8 cellular contexts compared by ENCODE assay signal in the genomic region with DNA sequence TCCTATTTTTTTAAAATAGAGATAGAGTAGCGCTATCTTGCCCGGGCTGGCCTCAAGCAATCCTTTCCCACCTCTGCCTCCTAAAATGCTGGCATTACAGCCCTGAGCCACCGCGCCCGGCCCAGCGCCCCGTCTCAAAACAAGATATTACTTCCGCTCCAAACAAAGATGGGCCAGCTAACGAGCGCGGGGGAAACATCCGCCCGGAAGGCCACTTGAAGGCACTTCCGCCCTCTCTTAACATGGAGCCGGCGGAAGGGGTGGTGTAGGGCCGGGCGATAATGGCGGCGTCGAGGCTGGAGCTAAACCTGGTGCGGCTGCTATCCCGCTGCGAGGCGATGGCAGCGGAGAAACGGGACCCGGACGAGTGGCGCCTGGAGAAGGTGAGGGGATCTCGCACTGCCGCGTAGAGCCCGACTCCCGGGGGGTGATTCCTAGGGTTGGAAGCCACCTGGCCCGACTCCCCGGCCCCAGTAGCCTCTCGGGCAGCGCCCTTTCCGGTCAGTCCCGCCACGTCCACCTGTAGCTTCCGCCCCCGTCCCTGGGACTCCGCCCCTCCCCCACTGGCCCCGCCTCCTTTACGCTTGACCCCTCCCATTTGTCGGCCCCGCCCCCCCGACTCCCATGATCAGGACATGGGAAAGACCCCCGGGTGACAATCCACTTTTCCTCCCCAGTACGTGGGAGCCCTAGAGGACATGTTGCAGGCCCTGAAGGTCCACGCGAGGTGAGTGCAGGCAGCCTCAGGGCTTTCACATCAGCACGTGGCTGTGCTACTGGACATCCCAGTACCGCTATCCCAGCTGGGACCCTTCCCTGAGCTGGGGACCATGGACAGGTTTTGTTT. TPM values are rescaled to one million over a fixed set of nuclear protein-coding genes. Genes with fewer than 3 reads are reported as not detected.
DNase-seq lines count a peak whose midpoint lies in the region; TF ChIP-seq lines count a peak whose summit lies in the region.

A gene with protein sequence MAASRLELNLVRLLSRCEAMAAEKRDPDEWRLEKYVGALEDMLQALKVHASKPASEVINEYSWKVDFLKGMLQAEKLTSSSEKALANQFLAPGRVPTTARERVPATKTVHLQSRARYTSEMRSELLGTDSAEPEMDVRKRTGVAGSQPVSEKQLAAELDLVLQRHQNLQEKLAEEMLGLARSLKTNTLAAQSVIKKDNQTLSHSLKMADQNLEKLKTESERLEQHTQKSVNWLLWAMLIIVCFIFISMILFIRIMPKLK (plus strand): TSS at position 233 of the 847 bp plus-strand sequence. CDS start 49 bp downstream, at position 282.

- CTCF ChIA-PET in SK-N-SH (lab: Yijun Ruan, JAX): interaction anchor here (1.3 to 2.6 kb wide), 6 partner anchors 10 to 67 kb away, joined by 4 to 21 read pairs (median 7); a partner anchor contains a TSS

- H3K79me2 ChIP-seq in SK-N-SH (ENCODE audit: insufficient read depth): peaks cover 10% of the 10 kb centered on the region; the same call in 1 of the 2 replicates

- in situ Hi-C loops in HAP-1 (cut with MboI; ENCODE audit: low sequenced_read_pairs): no loop called here

- H3K4me3 ChIP-seq in HAP-1 (peak within 1 kb of the TSS; percentile 85), SK-N-SH (ENCODE audit: low read depth in 2 of 2, low read length in 1 of 2) (peak within 1 kb of the TSS; percentile 71 to 73), suprapubic skin (peak within 1 kb of the TSS; percentile 72)

- peak within 1 kb of the TSS; percentile 79 for H3K9ac ChIP-seq in SK-N-SH

- no peaks in the 10 kb centered on the region for H3K27me3 ChIP-seq in HAP-1 (ENCODE audit: low read depth)
- no peaks in the 10 kb centered on the region for H3K27me3 ChIP-seq in SK-N-SH (ENCODE audit: insufficient read depth)
- H3K27me3 ChIP-seq in suprapubic skin: no peaks in the 10 kb centered on the region

- POLR2A ChIA-PET in SK-N-SH (lab: Yijun Ruan, JAX): interaction anchor here (0.6 to 2.9 kb wide), 20 partner anchors 8 to 170 kb away, joined by 3 to 33 read pairs (median 4); a partner anchor contains a TSS

- H3K36me3 ChIP-seq in HAP-1 (replicated peaks) (peaks cover 19% of the 10 kb centered on the region), SK-N-SH (replicated peaks in 1 of 2; ENCODE audit: control insufficient read depth in 1 of 2, insufficient read depth in 2 of 2, low read length in 1 of 2) (peaks cover 19 to 22% of the 10 kb centered on the region in 2 experiments), suprapubic skin (peaks cover 38% of the 10 kb centered on the region)

- peak in 1 of 2 donors; percentile 58 for TF ChIP-seq POLR2A in suprapubic skin (IDR thresholded peaks at IDR 0.05)

- no peak for TF ChIP-seq RAD21 in SK-N-SH (IDR thresholded peaks at IDR 0.05; ENCODE audit: low read length)

- WGBS in SK-N-SH (ENCODE audit: low lambda C conversion rate): 2% methylated on average over 39 of the region's 56 CpGs
- WGBS in suprapubic skin: 4% methylated on average over 19 of the region's 56 CpGs

- H4K20me1 ChIP-seq in SK-N-SH (ENCODE audit: insufficient read depth): no peaks in the 10 kb centered on the region

- peak within 1 kb of the TSS; percentile 84 for H3K4me2 ChIP-seq in SK-N-SH

- no peaks in the 10 kb centered on the region for H3K9me2 ChIP-seq in SK-N-SH

- H3K27ac ChIP-seq in SK-N-SH (ENCODE audit: low read depth in 2 of 2, low read length in 1 of 2): peak within 1 kb of the TSS; percentile 89 to 96
- peak within 1 kb of the TSS; percentile 92 for H3K27ac ChIP-seq in suprapubic skin

- peak in 1 of 2 experiments; percentile 53; a peak in 1 of 4 replicates for TF ChIP-seq EP300 in SK-N-SH (IDR thresholded peaks at IDR 0.05; ENCODE audit: borderline replicate concordance in 1 of 2, low read depth in 1 of 2, low read length in 1 of 2)
- TF ChIP-seq EP300 in suprapubic skin (IDR thresholded peaks at IDR 0.05): no peak

- peaks cover 17% of the 10 kb centered on the region for H3F3A ChIP-seq in SK-N-SH (replicated peaks; ENCODE audit: insufficient read depth)

- H3K9me3 ChIP-seq in HAP-1: no peaks in the 10 kb centered on the region
- no peaks in the 10 kb centered on the region for H3K9me3 ChIP-seq in SK-N-SH
- no peaks in the 10 kb centered on the region for H3K9me3 ChIP-seq in suprapubic skin

- H2AFZ ChIP-seq in SK-N-SH (ENCODE audit: low read depth): peak within 1 kb of the TSS; percentile 88

- DNase-seq in EH (ENCODE audit: low read depth): peak; percentile 93
- peak; percentile 86 to 93 for DNase-seq in HAP-1 (ENCODE audit: low spot score in 2 of 2)
- peak; percentile 80 for DNase-seq in NCI-H1048 (lab: John Stamatoyannopoulos, UW)
- peak; percentile 97 for DNase-seq in SK-N-SH
- peak; percentile 87 for DNase-seq in activated naive CD4-positive, alpha-beta T cell treated with anti-CD3 and anti-CD28 coated beads, Interleukin-2, amount 50 U/mL, for 16 hours
- peak; percentile 90 for DNase-seq in globus pallidus (ENCODE audit: low spot score)
- DNase-seq in occipital lobe (lab: John Stamatoyannopoulos, UW): peak; percentile 84
- DNase-seq in suprapubic skin (ENCODE audit: low spot score in 2 of 2): peak; percentile 96

- peaks cover 11% of the 10 kb centered on the region for H3K4me1 ChIP-seq in HAP-1
- peaks cover 5 to 14% of the 10 kb centered on the region in 2 experiments for H3K4me1 ChIP-seq in SK-N-SH (ENCODE audit: control insufficient read depth in 1 of 2, insufficient read depth in 2 of 2, low read depth in 1 of 2, low read length in 1 of 2)
- H3K4me1 ChIP-seq in suprapubic skin: peaks cover 18% of the 10 kb centered on the region

- TF ChIP-seq CTCF in SK-N-SH (IDR thresholded peaks at IDR 0.05) (no peak), suprapubic skin (IDR thresholded peaks at IDR 0.05) (no peak)

TF ChIP-seq in SK-N-SH, 30 proteins besides CTCF, POLR2A, EP300 and RAD21 (continues in another document):
- TF ChIP-seq, protein P1, sequence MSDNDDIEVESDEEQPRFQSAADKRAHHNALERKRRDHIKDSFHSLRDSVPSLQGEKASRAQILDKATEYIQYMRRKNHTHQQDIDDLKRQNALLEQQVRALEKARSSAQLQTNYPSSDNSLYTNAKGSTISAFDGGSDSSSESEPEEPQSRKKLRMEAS (IDR thresholded peaks at IDR 0.05; ENCODE audit: low read depth): peak; percentile 93
- TF ChIP-seq TCF12 (IDR thresholded peaks at IDR 0.05) (peak; percentile 20; the same call in 1 of the 2 replicates), MXI1 (IDR thresholded peaks at IDR 0.05; ENCODE audit: low read depth, low read length) (peak; percentile 89), GABPA (IDR thresholded peaks at IDR 0.05; ENCODE audit: low read depth) (peak; percentile 97), CHD2 (IDR thresholded peaks at IDR 0.05; ENCODE audit: low read length, partially characterized antibody) (peak; percentile 63), SIN3A (IDR thresholded peaks at IDR 0.05; ENCODE audit: borderline replicate concordance, low read depth, low read length) (peak; percentile 85; the same call in 1 of the 2 replicates), NRF1 (IDR thresholded peaks at IDR 0.05; ENCODE audit: low read depth, low read length) (no peak), RFX5 (IDR thresholded peaks at IDR 0.05; ENCODE audit: low read length) (no peak), MEF2A (IDR thresholded peaks at IDR 0.05; ENCODE audit: borderline replicate concordance, low read depth) (no peak), TAF1 (IDR thresholded peaks at IDR 0.05; ENCODE audit: borderline replicate concordance, low read depth, low read length) (peak; percentile 97), GATA2 (CRISPR knock-in tag; IDR thresholded peaks at IDR 0.05) (no peak; the same call in 1 of the 2 replicates), TEAD4 (IDR thresholded peaks at IDR 0.05; ENCODE audit: borderline replicate concordance, insufficient read depth) (no peak), SMC3 (IDR thresholded peaks at IDR 0.05; ENCODE audit: low read depth, low read length) (no peak), YY1 (IDR thresholded peaks at IDR 0.05; ENCODE audit: low read depth) (peak; percentile 99)
- TF ChIP-seq, protein P2, sequence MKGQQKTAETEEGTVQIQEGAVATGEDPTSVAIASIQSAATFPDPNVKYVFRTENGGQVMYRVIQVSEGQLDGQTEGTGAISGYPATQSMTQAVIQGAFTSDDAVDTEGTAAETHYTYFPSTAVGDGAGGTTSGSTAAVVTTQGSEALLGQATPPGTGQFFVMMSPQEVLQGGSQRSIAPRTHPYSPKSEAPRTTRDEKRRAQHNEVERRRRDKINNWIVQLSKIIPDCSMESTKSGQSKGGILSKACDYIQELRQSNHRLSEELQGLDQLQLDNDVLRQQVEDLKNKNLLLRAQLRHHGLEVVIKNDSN (IDR thresholded peaks at IDR 0.05; ENCODE audit: borderline replicate concordance, low read depth): peak; percentile 41
- TF ChIP-seq, protein P3, sequence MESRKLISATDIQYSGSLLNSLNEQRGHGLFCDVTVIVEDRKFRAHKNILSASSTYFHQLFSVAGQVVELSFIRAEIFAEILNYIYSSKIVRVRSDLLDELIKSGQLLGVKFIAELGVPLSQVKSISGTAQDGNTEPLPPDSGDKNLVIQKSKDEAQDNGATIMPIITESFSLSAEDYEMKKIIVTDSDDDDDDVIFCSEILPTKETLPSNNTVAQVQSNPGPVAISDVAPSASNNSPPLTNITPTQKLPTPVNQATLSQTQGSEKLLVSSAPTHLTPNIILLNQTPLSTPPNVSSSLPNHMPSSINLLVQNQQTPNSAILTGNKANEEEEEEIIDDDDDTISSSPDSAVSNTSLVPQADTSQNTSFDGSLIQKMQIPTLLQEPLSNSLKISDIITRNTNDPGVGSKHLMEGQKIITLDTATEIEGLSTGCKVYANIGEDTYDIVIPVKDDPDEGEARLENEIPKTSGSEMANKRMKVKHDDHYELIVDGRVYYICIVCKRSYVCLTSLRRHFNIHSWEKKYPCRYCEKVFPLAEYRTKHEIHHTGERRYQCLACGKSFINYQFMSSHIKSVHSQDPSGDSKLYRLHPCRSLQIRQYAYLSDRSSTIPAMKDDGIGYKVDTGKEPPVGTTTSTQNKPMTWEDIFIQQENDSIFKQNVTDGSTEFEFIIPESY (IDR thresholded peaks at IDR 0.05; ENCODE audit: borderline replicate concordance, low read depth): peak; percentile 77

RNA-seq across cellular contexts. Expression of the gene that starts here (rescaled TPM):
- 63.9 and 81.8 TPM in 2 replicates for polyA plus RNA-seq in SK-N-SH (2012; rRNA removed)
- 50.5 and 51.0 TPM in 2 replicates for polyA plus RNA-seq in SK-N-SH (2012; cell fraction: cytosol; rRNA removed)
- 75.2 and 100 TPM in 2 replicates for polyA plus RNA-seq in SK-N-SH (2012; cell fraction: nucleus; rRNA removed)
- total RNA-seq in occipital lobe (10.1 TPM), suprapubic skin (10 to 100 TPM; 17.3 to 25.2 (median 21.6) TPM)

Comparison
In these comparisons a context has a peak if more than half of its experiments do, and no peak if none do; other contexts are left out.
1. Peak in every context shown above with its lines: DNase-seq, H3K4me3 ChIP-seq and H3K27ac ChIP-seq.